ENCODE assay signal across 26 cellular contexts in genomic region chr17:82047379-82047778, GRCh38. TPM values are rescaled to one million over a fixed set of nuclear protein-coding genes. Genes with fewer than 3 reads are reported as not detected.
DNase-seq lines count a peak whose midpoint lies in the region; ATAC-seq and TF ChIP-seq lines count a peak whose summit lies in the region.
"Had no signal": no experiment of that assay in that cellular context is flagged by ENCODE, and none has a peak within 500 bp of the region (broad histone marks: within the 10 kb centered on the region; RNA-seq: fewer than 3 reads in every experiment).

No MANE protein-coding gene starts in this region.

- H3K9ac ChIP-seq in IMR-90 (ENCODE audit: low read depth, low read length) = no peak overlapping the region
- no peak overlapping the region for H3K9ac ChIP-seq in neuronal stem cell (ENCODE audit: low read depth, low read length, poor library complexity)
- H3K9ac ChIP-seq: BLaER1 had no signal

- BruUV-seq in IMR-90 (replicated peaks; lab: Mats Ljungman, UMichigan) = no TSS peak

- no peak overlapping the region for H2BK20ac ChIP-seq in IMR-90 (ENCODE audit: low read depth, low read length)

- TF ChIP-seq CTCF in IMR-90 (conservative IDR thresholded peaks at IDR 0.05; ENCODE audit: low read depth, low read length) (no peak), GM23338 (conservative IDR thresholded peaks at IDR 0.05; ENCODE audit: low read depth in 2 of 2) (no peak)

- H3K9me1 ChIP-seq in IMR-90 (ENCODE audit: insufficient read depth, low read length) = peaks cover 13% of the 10 kb centered on the region

- no peak overlapping the region for H3K4me2 ChIP-seq in IMR-90 (ENCODE audit: low read depth, low read length)
- H3K4me2 ChIP-seq in neuronal stem cell (ENCODE audit: insufficient read depth, low read length, poor library complexity, severe bottlenecking) = no peak overlapping the region
- no peak overlapping the region for H3K4me2 ChIP-seq in GM23338
- H3K4me2 ChIP-seq: BLaER1 had no signal

- H3K23ac ChIP-seq in IMR-90 (ENCODE audit: low read depth, low read length) (no peak overlapping the region), neuronal stem cell (ENCODE audit: low read depth, low read length, poor library complexity) (peak overlapping the region; percentile 50)

- no peak overlapping the region for H4K91ac ChIP-seq in IMR-90 (ENCODE audit: insufficient read depth, low read depth, low read length)
- H4K91ac ChIP-seq in neuronal stem cell (ENCODE audit: low read depth, low read length, poor library complexity) = no peak overlapping the region

- no peak for TF ChIP-seq RAD21 in IMR-90 (IDR thresholded peaks at IDR 0.05; ENCODE audit: low read length)

- no peak overlapping the region for H3K56ac ChIP-seq in IMR-90 (ENCODE audit: extremely low read depth, insufficient read depth, low read length)

- H4K20me1 ChIP-seq in IMR-90 (ENCODE audit: insufficient read depth, low read length) = peaks cover 3% of the 10 kb centered on the region
- H4K20me1 ChIP-seq in GM23338 (replicated peaks; ENCODE audit: insufficient read depth) = peaks cover under 1% of the 10 kb centered on the region; the same call in 1 of the 2 replicates

- H3K4me1 Mint-ChIP-seq in activated T-helper 1 cell treated with anti-CD3 and anti-CD28 coated beads, Interleukin-12 subunit alpha, Interleukin-12 subunit beta, Interleukin-2, Interleukin-4 antibody, amounts not matched to agents 30 ng/mL and 10 ng/mL and 1 ng/mL, durations not matched to agents 14 hours and 24 hours and 36 hours (ENCODE audit: low read depth) = peaks cover 14% of the 10 kb centered on the region
- peaks cover 8% of the 10 kb centered on the region for H3K4me1 Mint-ChIP-seq in GM23338

- peaks cover 3% of the 10 kb centered on the region; the same call in 1 of the 2 replicates for H3K79me2 ChIP-seq in GM23338 (replicated peaks; ENCODE audit: insufficient read depth)

- H3K4me1 ChIP-seq in IMR-90 (ENCODE audit: control insufficient read depth, insufficient read depth, low read length) (peaks cover 10% of the 10 kb centered on the region), neuronal stem cell (ENCODE audit: control insufficient read depth in 2 of 2, insufficient read depth in 1 of 2, low read depth in 1 of 2, low read length in 2 of 2) (peaks cover 3 to 4% of the 10 kb centered on the region in 2 donors), GM23338 (ENCODE audit: insufficient read depth) (no peaks in the 10 kb centered on the region)
- H3K4me1 ChIP-seq: foreskin keratinocyte had no signal

- H3K9me3 ChIP-seq in IMR-90 (ENCODE audit: control insufficient read depth, insufficient read depth, low read length) = no peaks in the 10 kb centered on the region
- no peaks in the 10 kb centered on the region for H3K9me3 ChIP-seq in neuronal stem cell (replicated peaks in 1 of 2; ENCODE audit: control insufficient read depth in 2 of 2, insufficient read depth in 1 of 2, low read depth in 1 of 2, low read length in 2 of 2)
- H3K9me3 ChIP-seq: BLaER1, esophagus squamous epithelium, heart left ventricle, left lung, sigmoid colon, tibial artery had no signal

- CTCF ChIA-PET in IMR-90 (lab: Yijun Ruan, JAX) = no interaction called here

- no peak overlapping the region for H2AFZ ChIP-seq in IMR-90 (replicated peaks; ENCODE audit: low read length, poor library complexity)
- H2AFZ ChIP-seq in neuronal stem cell (ENCODE audit: low read length) = no peak overlapping the region
- H2AFZ ChIP-seq in GM23338 = no peak overlapping the region

- H3K79me1 ChIP-seq in IMR-90 (ENCODE audit: low read depth in 1 of 2, low read length in 2 of 2) (peaks cover 10 to 20% of the 10 kb centered on the region in 2 experiments), neuronal stem cell (ENCODE audit: low read depth, low read length) (peaks cover 15% of the 10 kb centered on the region)

- H2BK12ac ChIP-seq in neuronal stem cell (ENCODE audit: low read length) = no peak overlapping the region

- in situ Hi-C loops in IMR-90 (cut with MboI; ENCODE audit: low sequenced_read_pairs) = no loop called here

- no peak overlapping the region for H3K14ac ChIP-seq in IMR-90 (replicated peaks; ENCODE audit: low read depth, low read length)
- H3K14ac ChIP-seq in neuronal stem cell (ENCODE audit: low read length) = no peak overlapping the region

- POLR2A ChIA-PET in IMR-90 (lab: Charles Lee; ENCODE audit: unreplicated experiment) = no interaction called here

- no peaks in the 10 kb centered on the region for H3K9me2 ChIP-seq in GM23338 (ENCODE audit: insufficient read depth)

- H3K36me3 ChIP-seq in IMR-90 (ENCODE audit: control insufficient read depth, insufficient read depth, low read length) = peaks cover 30% of the 10 kb centered on the region
- H3K36me3 ChIP-seq in neuronal stem cell (replicated peaks in 1 of 2; ENCODE audit: control insufficient read depth in 2 of 2, insufficient read depth in 2 of 2, low read length in 2 of 2) = peaks cover 26 to 31% of the 10 kb centered on the region in 2 donors
- H3K36me3 ChIP-seq in GM23338 (ENCODE audit: insufficient read depth) = no peaks in the 10 kb centered on the region

- H3K4ac ChIP-seq in IMR-90 (ENCODE audit: low read depth, low read length) = no peak overlapping the region
- H3K4ac ChIP-seq in neuronal stem cell (ENCODE audit: low read length) = no peak overlapping the region

- dilution Hi-C loops in IMR-90 (cut with HindIII; ENCODE audit: low sequenced_read_pairs, unreplicated experiment) = no loop called here

- DNase-seq in IMR-90 (no peak), neuronal stem cell (ENCODE audit: low spot score) (no peak), DMS114 treated with DMSO at 0.1 percent for 48 hours (lab: John Stamatoyannopoulos, UW; ENCODE audit: unreplicated experiment) (no peak), GM23338 (ENCODE audit: low spot score) (no peak)
- DNase-seq in activated T-helper 1 cell treated with anti-CD3 and anti-CD28 coated beads, Interleukin-12 subunit alpha, Interleukin-12 subunit beta, Interleukin-2, Interleukin-4 antibody, amounts not matched to agents 30 ng/mL and 10 ng/mL and 1 ng/mL, durations not matched to agents 14 hours and 24 hours and 36 hours (ENCODE audit: low spot score) = no peak
- DNase-seq: activated CD4-positive, alpha-beta memory T cell treated with anti-CD3 and anti-CD28 coated beads, Interleukin-2, amount 10 ng/mL, durations not matched to agents 7 days and 5 days; activated CD8-positive, alpha-beta memory T cell treated with anti-CD3 and anti-CD28 coated beads, Interleukin-2, amount 50 U/mL, for 4 hours; activated naive CD4-positive, alpha-beta T cell treated with anti-CD3 and anti-CD28 coated beads, Interleukin-2, amount 10 ng/mL, durations not matched to agents 7 days and 5 days; amniotic stem cell; DMS53; dorsolateral prefrontal cortex; esophagus squamous epithelium; foreskin keratinocyte; islet precursor cell; KBM-7; NCI-H1105; NCI-H187; NCI-H2171; NCI-H510A treated with DMSO at 0.1 percent for 48 hours; sigmoid colon; stimulated activated CD4-positive, alpha-beta T cell treated with anti-CD3 and anti-CD28 coated beads, Interleukin-12 subunit alpha, Interleukin-12 subunit beta, amount 100 ng/mL, for 4 hours; tibial artery had no signal

- no peaks in the 10 kb centered on the region for H3F3A ChIP-seq in GM23338 (replicated peaks; ENCODE audit: low read depth)

- no peak for TF ChIP-seq POLR2A in IMR-90 (IDR thresholded peaks at IDR 0.05; ENCODE audit: low read depth, low read length)

- no peaks in the 10 kb centered on the region for H3K9me3 Mint-ChIP-seq in activated T-helper 1 cell treated with anti-CD3 and anti-CD28 coated beads, Interleukin-12 subunit alpha, Interleukin-12 subunit beta, Interleukin-2, Interleukin-4 antibody, amounts not matched to agents 30 ng/mL and 10 ng/mL and 1 ng/mL, durations not matched to agents 14 hours and 24 hours and 36 hours
- no peaks in the 10 kb centered on the region for H3K9me3 Mint-ChIP-seq in GM23338
- H3K9me3 Mint-ChIP-seq: activated CD4-positive, alpha-beta memory T cell treated with anti-CD3 and anti-CD28 coated beads, Interleukin-2, amount 10 ng/mL, durations not matched to agents 7 days and 5 days; activated naive CD4-positive, alpha-beta T cell treated with anti-CD3 and anti-CD28 coated beads, Interleukin-2, amount 10 ng/mL, durations not matched to agents 7 days and 5 days; memory B cell had no signal

- no peak overlapping the region for H4K8ac ChIP-seq in IMR-90 (ENCODE audit: low read depth in 2 of 2, low read length in 2 of 2)
- H4K8ac ChIP-seq in neuronal stem cell (ENCODE audit: low read depth, low read length) = no peak overlapping the region

- H3K27me3 Mint-ChIP-seq in activated T-helper 1 cell treated with anti-CD3 and anti-CD28 coated beads, Interleukin-12 subunit alpha, Interleukin-12 subunit beta, Interleukin-2, Interleukin-4 antibody, amounts not matched to agents 30 ng/mL and 10 ng/mL and 1 ng/mL, durations not matched to agents 14 hours and 24 hours and 36 hours (ENCODE audit: insufficient read depth) = no peaks in the 10 kb centered on the region
- H3K27me3 Mint-ChIP-seq in GM23338 (ENCODE audit: insufficient read depth, low read depth, poor library complexity) = peaks cover 6% of the 10 kb centered on the region
- H3K27me3 Mint-ChIP-seq: activated CD4-positive, alpha-beta memory T cell treated with anti-CD3 and anti-CD28 coated beads, Interleukin-2, amount 10 ng/mL, durations not matched to agents 7 days and 5 days; activated naive CD4-positive, alpha-beta T cell treated with anti-CD3 and anti-CD28 coated beads, Interleukin-2, amount 10 ng/mL, durations not matched to agents 7 days and 5 days; memory B cell had no signal

- intact Hi-C loops in IMR-90 (cut with micrococcal nuclease) = no loop called here
- intact Hi-C loops in activated T-helper 1 cell treated with anti-CD3 and anti-CD28 coated beads, Interleukin-12 subunit alpha, Interleukin-12 subunit beta, Interleukin-2, Interleukin-4 antibody, amounts not matched to agents 30 ng/mL and 10 ng/mL and 1 ng/mL, durations not matched to agents 14 hours and 24 hours and 36 hours (cut with micrococcal nuclease) = no loop called here

- H3K18ac ChIP-seq in IMR-90 (ENCODE audit: low read depth, low read length) = no peak overlapping the region
- no peak overlapping the region for H3K18ac ChIP-seq in neuronal stem cell (ENCODE audit: low read length)

- H3K4me3 Mint-ChIP-seq in activated T-helper 1 cell treated with anti-CD3 and anti-CD28 coated beads, Interleukin-12 subunit alpha, Interleukin-12 subunit beta, Interleukin-2, Interleukin-4 antibody, amounts not matched to agents 30 ng/mL and 10 ng/mL and 1 ng/mL, durations not matched to agents 14 hours and 24 hours and 36 hours = peak overlapping the region; percentile 20
- no peak overlapping the region; the same call in 2 of the 3 replicates for H3K4me3 Mint-ChIP-seq in GM23338
- H3K4me3 Mint-ChIP-seq: activated CD4-positive, alpha-beta memory T cell treated with anti-CD3 and anti-CD28 coated beads, Interleukin-2, amount 10 ng/mL, durations not matched to agents 7 days and 5 days; activated naive CD4-positive, alpha-beta T cell treated with anti-CD3 and anti-CD28 coated beads, Interleukin-2, amount 10 ng/mL, durations not matched to agents 7 days and 5 days; memory B cell had no signal

- no peak overlapping the region for H3K27ac Mint-ChIP-seq in activated T-helper 1 cell treated with anti-CD3 and anti-CD28 coated beads, Interleukin-12 subunit alpha, Interleukin-12 subunit beta, Interleukin-2, Interleukin-4 antibody, amounts not matched to agents 30 ng/mL and 10 ng/mL and 1 ng/mL, durations not matched to agents 14 hours and 24 hours and 36 hours
- no peak overlapping the region for H3K27ac Mint-ChIP-seq in GM23338
- H3K27ac Mint-ChIP-seq: activated CD4-positive, alpha-beta memory T cell treated with anti-CD3 and anti-CD28 coated beads, Interleukin-2, amount 10 ng/mL, durations not matched to agents 7 days and 5 days; activated naive CD4-positive, alpha-beta T cell treated with anti-CD3 and anti-CD28 coated beads, Interleukin-2, amount 10 ng/mL, durations not matched to agents 7 days and 5 days; memory B cell had no signal

- H2AK5ac ChIP-seq in IMR-90 (ENCODE audit: low read depth, low read length) (no peak overlapping the region), neuronal stem cell (ENCODE audit: low read depth, low read length) (no peak overlapping the region)

- H3K4me3 ChIP-seq in IMR-90 (ENCODE audit: insufficient read depth, low read depth, low read length) (no peak overlapping the region), neuronal stem cell (ENCODE audit: low read length in 2 of 2) (peak overlapping the region in 1 of 2 donors; percentile 63), GM23338 (no peak overlapping the region)
- H3K4me3 ChIP-seq: BLaER1, dorsolateral prefrontal cortex, esophagus squamous epithelium, heart left ventricle, left lung, sigmoid colon, tibial artery had no signal

- ATAC-seq in IMR-90 (ENCODE audit: low read depth) = no peak
- ATAC-seq in GM23338 = no peak
- ATAC-seq: foreskin keratinocyte, heart left ventricle, left lung had no signal

- WGBS in IMR-90 (ENCODE audit: extremely low coverage in 2 of 2, insufficient read length in 1 of 2), 2 experiments = 96% methylated on average over 13 of the region's 24 CpGs; no CpG with 5 or more reads in 1 of the 2 experiments
- WGBS in neuronal stem cell (ENCODE audit: extremely low coverage in 2 of 2, insufficient read length in 2 of 2, insufficient replicate concordance in 1 of 2), 2 donors = no CpG with 5 or more reads among the region's 24 CpGs

- no peak overlapping the region for H3K27ac ChIP-seq in IMR-90 (ENCODE audit: insufficient read depth, low read length)
- H3K27ac ChIP-seq in neuronal stem cell (replicated peaks; ENCODE audit: low read length) = no peak overlapping the region
- no peak overlapping the region for H3K27ac ChIP-seq in GM23338 (ENCODE audit: low read depth)
- H3K27ac ChIP-seq: BLaER1, esophagus squamous epithelium, foreskin keratinocyte, heart left ventricle, left lung, sigmoid colon, tibial artery had no signal

- H2AK9ac ChIP-seq in IMR-90 (replicated peaks; ENCODE audit: low read depth, low read length, poor library complexity) = peak overlapping the region; percentile 70

- H3K36me3 Mint-ChIP-seq in activated T-helper 1 cell treated with anti-CD3 and anti-CD28 coated beads, Interleukin-12 subunit alpha, Interleukin-12 subunit beta, Interleukin-2, Interleukin-4 antibody, amounts not matched to agents 30 ng/mL and 10 ng/mL and 1 ng/mL, durations not matched to agents 14 hours and 24 hours and 36 hours (ENCODE audit: low read depth) = peaks cover 8% of the 10 kb centered on the region
- peaks cover 8% of the 10 kb centered on the region for H3K36me3 Mint-ChIP-seq in GM23338 (ENCODE audit: low read depth)

- H4K5ac ChIP-seq in IMR-90 (ENCODE audit: low read depth, low read length) = no peak overlapping the region

- H2BK15ac ChIP-seq in IMR-90 (ENCODE audit: low read depth, low read length) (no peak overlapping the region), neuronal stem cell (ENCODE audit: low read length) (no peak overlapping the region)

- H3K27me3 ChIP-seq in IMR-90 (ENCODE audit: control insufficient read depth, insufficient read depth, low read length) (no peaks in the 10 kb centered on the region), neuronal stem cell (ENCODE audit: control insufficient read depth in 3 of 3, insufficient read depth in 3 of 3, low read depth in 1 of 3, low read length in 3 of 3) (no peaks in the 10 kb centered on the region), GM23338 (ENCODE audit: insufficient read depth) (no peaks in the 10 kb centered on the region)
- H3K27me3 ChIP-seq: BLaER1, dorsolateral prefrontal cortex, esophagus squamous epithelium, foreskin keratinocyte, heart left ventricle, left lung, sigmoid colon, tibial artery had no signal

- H2BK120ac ChIP-seq in IMR-90 (ENCODE audit: low read depth, low read length) (no peak overlapping the region), neuronal stem cell (ENCODE audit: low read depth, low read length) (no peak overlapping the region)

- H2BK5ac ChIP-seq in IMR-90 (ENCODE audit: low read depth, low read length, poor library complexity, severe bottlenecking) = no peak overlapping the region
- H2BK5ac ChIP-seq in neuronal stem cell (ENCODE audit: low read length) = no peak overlapping the region

RNA-seq across cellular contexts. Expression of gene RFNG, which starts 4.2 kb away (rescaled TPM):
- total RNA-seq in IMR-90 (2012; rRNA removed) = 6.8 and 8.6 TPM in 2 replicates
- 47.3 and 51.1 TPM in 2 replicates for polyA plus RNA-seq in IMR-90 (2012; rRNA removed)
- polyA plus RNA-seq in IMR-90 (2012; cell fraction: cytosol; rRNA removed) = 27.2 and 51.3 TPM in 2 replicates
- polyA plus RNA-seq in IMR-90 (2012; cell fraction: nucleus; rRNA removed; ENCODE audit: low replicate concordance) = 271 and 643 TPM in 2 replicates
- 24.1 and 26.8 TPM in 2 replicates for total RNA-seq in activated T-helper 1 cell treated with anti-CD3 and anti-CD28 coated beads, Interleukin-12 subunit alpha, Interleukin-12 subunit beta, Interleukin-2, Interleukin-4 antibody, amounts not matched to agents 30 ng/mL and 10 ng/mL and 1 ng/mL, durations not matched to agents 14 hours and 24 hours and 36 hours
- polyA plus RNA-seq in neuronal stem cell (2013, experiment 1 of 2) = 25.7 TPM
- 26.2 TPM for polyA plus RNA-seq in neuronal stem cell (2013, experiment 2 of 2)
- total RNA-seq in GM23338 (2014; rRNA removed; shearing (Covaris generic)) = 36.9 and 44.7 TPM in 2 replicates
- polyA plus RNA-seq in GM23338 (2016; fragmentation: Nextera tagmentation; extraction: Ambion mirVana) = 18.0 and 18.9 TPM in 2 replicates

RNA-seq across cellular contexts. Expression of gene GPS1, which starts 4.3 kb away (rescaled TPM):
- 177 and 181 TPM in 2 replicates for total RNA-seq in IMR-90 (2012; rRNA removed)
- polyA plus RNA-seq in IMR-90 (2012; rRNA removed) = 157 and 168 TPM in 2 replicates
- 93.5 and 156 TPM in 2 replicates for polyA plus RNA-seq in IMR-90 (2012; cell fraction: cytosol; rRNA removed)
- 234 and 517 TPM in 2 replicates for polyA plus RNA-seq in IMR-90 (2012; cell fraction: nucleus; rRNA removed; ENCODE audit: low replicate concordance)
- total RNA-seq in activated T-helper 1 cell treated with anti-CD3 and anti-CD28 coated beads, Interleukin-12 subunit alpha, Interleukin-12 subunit beta, Interleukin-2, Interleukin-4 antibody, amounts not matched to agents 30 ng/mL and 10 ng/mL and 1 ng/mL, durations not matched to agents 14 hours and 24 hours and 36 hours = 112 and 124 TPM in 2 replicates
- polyA plus RNA-seq in neuronal stem cell (2013, experiment 1 of 2) = 67.9 TPM
- polyA plus RNA-seq in neuronal stem cell (2013, experiment 2 of 2) = 66.6 TPM
- 228 and 242 TPM in 2 replicates for total RNA-seq in GM23338 (2014; rRNA removed; shearing (Covaris generic))
- polyA plus RNA-seq in GM23338 (2016; fragmentation: Nextera tagmentation; extraction: Ambion mirVana) = 136 and 148 TPM in 2 replicates

RNA-seq across cellular contexts. Expression of gene DCXR, which starts 9.9 kb away (rescaled TPM):
- 36.6 and 36.9 TPM in 2 replicates for total RNA-seq in IMR-90 (2012; rRNA removed)
- polyA plus RNA-seq in IMR-90 (2012; rRNA removed) (129 and 139 TPM in 2 replicates), GM23338 (2016; fragmentation: Nextera tagmentation; extraction: Ambion mirVana) (137 and 147 TPM in 2 replicates)
- 135 and 154 TPM in 2 replicates for polyA plus RNA-seq in IMR-90 (2012; cell fraction: cytosol; rRNA removed)
- 94.9 and 309 TPM in 2 replicates for polyA plus RNA-seq in IMR-90 (2012; cell fraction: nucleus; rRNA removed; ENCODE audit: low replicate concordance)
- total RNA-seq in activated T-helper 1 cell treated with anti-CD3 and anti-CD28 coated beads, Interleukin-12 subunit alpha, Interleukin-12 subunit beta, Interleukin-2, Interleukin-4 antibody, amounts not matched to agents 30 ng/mL and 10 ng/mL and 1 ng/mL, durations not matched to agents 14 hours and 24 hours and 36 hours = 123 and 125 TPM in 2 replicates
- 72.9 TPM for polyA plus RNA-seq in neuronal stem cell (2013, experiment 1 of 2)
- polyA plus RNA-seq in neuronal stem cell (2013, experiment 2 of 2) = 72.2 TPM
- total RNA-seq in GM23338 (2014; rRNA removed; shearing (Covaris generic)) = 84.8 and 86.9 TPM in 2 replicates

RNA-seq across cellular contexts. Expression of gene RAC3, which starts 15.9 kb away (rescaled TPM):
- 5.7 and 7.2 TPM in 2 replicates for total RNA-seq in IMR-90 (2012; rRNA removed)
- polyA plus RNA-seq in IMR-90 (2012; rRNA removed) = 23.4 and 32.0 TPM in 2 replicates
- 34.9 and 48.2 TPM in 2 replicates for polyA plus RNA-seq in IMR-90 (2012; cell fraction: cytosol; rRNA removed)
- polyA plus RNA-seq in IMR-90 (2012; cell fraction: nucleus; rRNA removed; ENCODE audit: low replicate concordance) = 20.2 and 75.8 TPM in 2 replicates
- 7.6 and 9.4 TPM in 2 replicates for total RNA-seq in activated T-helper 1 cell treated with anti-CD3 and anti-CD28 coated beads, Interleukin-12 subunit alpha, Interleukin-12 subunit beta, Interleukin-2, Interleukin-4 antibody, amounts not matched to agents 30 ng/mL and 10 ng/mL and 1 ng/mL, durations not matched to agents 14 hours and 24 hours and 36 hours
- 61.3 TPM for polyA plus RNA-seq in neuronal stem cell (2013, experiment 1 of 2)
- 55.7 TPM for polyA plus RNA-seq in neuronal stem cell (2013, experiment 2 of 2)
- 211 and 293 TPM in 2 replicates for total RNA-seq in GM23338 (2014; rRNA removed; shearing (Covaris generic))
- polyA plus RNA-seq in GM23338 (2016; fragmentation: Nextera tagmentation; extraction: Ambion mirVana) = 31.5 and 35.6 TPM in 2 replicates

RNA-seq across cellular contexts. Expression of gene DUS1L, which starts 18.2 kb away (rescaled TPM):
- 26.9 and 29.0 TPM in 2 replicates for total RNA-seq in IMR-90 (2012; rRNA removed)
- 76.9 and 95.3 TPM in 2 replicates for polyA plus RNA-seq in IMR-90 (2012; rRNA removed)
- 60.1 and 65.0 TPM in 2 replicates for polyA plus RNA-seq in IMR-90 (2012; cell fraction: cytosol; rRNA removed)
- 435 and 1,044 TPM in 2 replicates for polyA plus RNA-seq in IMR-90 (2012; cell fraction: nucleus; rRNA removed; ENCODE audit: low replicate concordance)
- total RNA-seq in activated T-helper 1 cell treated with anti-CD3 and anti-CD28 coated beads, Interleukin-12 subunit alpha, Interleukin-12 subunit beta, Interleukin-2, Interleukin-4 antibody, amounts not matched to agents 30 ng/mL and 10 ng/mL and 1 ng/mL, durations not matched to agents 14 hours and 24 hours and 36 hours = 231 and 235 TPM in 2 replicates
- polyA plus RNA-seq in neuronal stem cell (2013, experiment 1 of 2) = 33.5 TPM
- polyA plus RNA-seq in neuronal stem cell (2013, experiment 2 of 2) = 31.8 TPM
- total RNA-seq in GM23338 (2014; rRNA removed; shearing (Covaris generic)) = 110 and 122 TPM in 2 replicates
- 66.0 and 105 TPM in 2 replicates for polyA plus RNA-seq in GM23338 (2016; fragmentation: Nextera tagmentation; extraction: Ambion mirVana)
